Comparison of ENCODE assay signal across 18 cellular contexts in the genomic region with DNA sequence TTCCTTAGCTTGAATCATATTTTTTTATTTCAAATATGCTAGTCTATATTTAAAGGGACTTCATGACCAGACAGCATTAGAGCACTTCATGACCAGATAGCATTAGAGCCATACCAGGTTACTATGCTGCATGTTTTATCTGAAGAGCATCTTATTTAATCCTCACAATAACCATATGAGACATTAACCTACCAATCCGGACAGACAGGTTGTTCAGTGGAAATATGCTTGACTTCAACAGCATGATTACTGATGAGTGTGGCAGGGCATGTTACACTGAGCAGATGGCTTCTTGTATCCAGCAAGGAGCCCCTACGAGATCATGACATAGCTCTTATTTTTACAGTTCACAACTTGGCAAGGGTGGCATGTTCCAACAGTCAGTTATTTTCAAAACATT.
A peak's percentile ranks its signal among the peaks of the same experiment; 100 is the strongest.
DNase-seq lines count a peak whose midpoint lies in the region; ATAC-seq, FAIRE-seq and TF ChIP-seq lines count a peak whose summit lies in the region.
"Had no signal": no experiment of that assay in that cellular context is flagged by ENCODE, and none has a peak within 500 bp of the region (broad histone marks: within the 10 kb centered on the region; RNA-seq: fewer than 3 reads in every experiment).

No MANE protein-coding gene starts in this region.

- no peaks in the 10 kb centered on the region for H3K36me3 ChIP-seq in PC-3 (ENCODE audit: low read depth, low read length)
- no peaks in the 10 kb centered on the region for H3K36me3 ChIP-seq in vagina
- H3K36me3 ChIP-seq: BE2C had no signal

- FAIRE-seq in D721Med (lab: Jason Lieb, UNC) (peak; percentile 90), GM19239 (lab: Jason Lieb, UNC) (no peak)
- FAIRE-seq: A204.1, G401.6, GM12891, K562 had no signal

- no peaks in the 10 kb centered on the region for H3K27me3 ChIP-seq in PC-3 (ENCODE audit: low read length)
- no peaks in the 10 kb centered on the region for H3K27me3 ChIP-seq in vagina

- TF ChIP-seq CTCF in D721Med (IDR thresholded peaks at IDR 0.05; ENCODE audit: insufficient read depth, missing control alignments) (no peak), PC-3 (conservative IDR thresholded peaks at IDR 0.05; ENCODE audit: low read depth, low read length) (no peak), vagina (IDR thresholded peaks at IDR 0.05) (no peak)

- CTCF ChIA-PET in PC-3 (lab: Charles Lee): no interaction called here

- intact Hi-C loops in PC-3 (cut with micrococcal nuclease) (no loop called here), vagina (cut with DNase I) (no loop called here)

- H3K9ac ChIP-seq in PC-3 (ENCODE audit: low read length): no peak overlapping the region

- no peaks in the 10 kb centered on the region for H3F3A ChIP-seq in PC-3 (ENCODE audit: low read length, unreplicated experiment)

- H3K9me3 ChIP-seq in PC-3 (ENCODE audit: low read length) (0 out of 2 replicates have a peak, but pooled peaks cover 6% of the 10 kb centered on the region), vagina (no peaks in the 10 kb centered on the region)
- H3K9me3 ChIP-seq: BE2C had no signal

- H3K79me2 ChIP-seq in PC-3 (ENCODE audit: low read length): no peaks in the 10 kb centered on the region

- H3K4me3 ChIP-seq in PC-3 (ENCODE audit: low read length) (no peak overlapping the region), vagina (no peak overlapping the region)
- H3K4me3 ChIP-seq: K562 had no signal

- H4K20me1 ChIP-seq in PC-3 (ENCODE audit: low read length): no peaks in the 10 kb centered on the region

- peaks cover 9% of the 10 kb centered on the region; the same call in 1 of the 2 replicates for H3K4me1 ChIP-seq in PC-3 (ENCODE audit: insufficient read depth, low read length)
- no peaks in the 10 kb centered on the region for H3K4me1 ChIP-seq in vagina

- POLR2A ChIA-PET in PC-3 (lab: Charles Lee; ENCODE audit: unreplicated experiment): no interaction called here

- no peak overlapping the region for H3K4me2 ChIP-seq in PC-3 (ENCODE audit: low read length)

- H2AFZ ChIP-seq in PC-3 (ENCODE audit: low read length): no peak overlapping the region

- BruUV-seq in PC-3 (replicated peaks; lab: Mats Ljungman, UMichigan): no TSS peak

- H3K27ac ChIP-seq in PC-3 (ENCODE audit: low read length) (no peak overlapping the region), vagina (no peak overlapping the region)
- H3K27ac ChIP-seq: C4-2B had no signal

- no peaks in the 10 kb centered on the region for H3K9me2 ChIP-seq in PC-3 (replicated peaks; ENCODE audit: low read length)

- DNase-seq in D721Med (ENCODE audit: insufficient read length, low spot score): no peak
- DNase-seq in DMS53 treated with DMSO at 0.1 percent for 48 hours (lab: John Stamatoyannopoulos, UW; ENCODE audit: unreplicated experiment): peak; percentile 26
- DNase-seq in PC-3: peak; percentile 92
- no peak for DNase-seq in vagina (ENCODE audit: extremely low spot score in 2 of 2)
- no peak for DNase-seq in dermis blood vessel endothelial cell
- no peak for DNase-seq in SKM-1 (lab: John Stamatoyannopoulos, UW; ENCODE audit: unreplicated experiment)
- DNase-seq in GM19239 (ENCODE audit: insufficient read length, low spot score): no peak
- DNase-seq: BE2C; CD4-positive, alpha-beta memory T cell; DMS79; HCEC 1CT; HFFc6 had no signal

- ATAC-seq in PC-3: peak; percentile 73
- peak; percentile 60 for ATAC-seq in esophagus mucosa
- ATAC-seq: K562 had no signal

- TF ChIP-seq POLR2A in vagina (IDR thresholded peaks at IDR 0.05): no peak

Comparison
In these comparisons a context has a peak if more than half of its experiments do, and no peak if none do; other contexts are left out.
1. DNase-seq: peak in DMS53 treated with DMSO at 0.1 percent for 48 hours (single experiment) and PC-3 (single experiment); none in D721Med (single experiment), vagina (0 of 2), dermis blood vessel endothelial cell (single experiment), SKM-1 (single experiment) and GM19239 (single experiment).